Comparison of ENCODE assay signal across 27 cellular contexts in genomic region chr17:29862951-29863350, GRCh38.
"Had no signal": no experiment of that assay in that cellular context is flagged by ENCODE, and none has a peak within 500 bp of the region (broad histone marks: within the 10 kb centered on the region; RNA-seq: fewer than 3 reads in every experiment).

No MANE protein-coding gene starts in this region.

- H3K36me3 ChIP-seq: ovary, right lobe of liver, sigmoid colon, suprapubic skin, thoracic aorta, thyroid gland, tibial nerve, upper lobe of left lung, vagina had no signal

- DNase-seq: naive thymus-derived CD8-positive, alpha-beta T cell; nephron progenitor cell; occipital lobe; ovary; posterior cingulate gyrus; psoas muscle; right cardiac atrium; right lobe of liver; sigmoid colon; small intestine; stimulated activated CD4-positive, alpha-beta T cell treated with anti-CD3 and anti-CD28 coated beads, Interleukin-15, amount 100 ng/mL, for 24 hours; stimulated activated CD4-positive, alpha-beta T cell treated with anti-CD3 and anti-CD28 coated beads, Interleukin-2, amount 100 ng/mL, for 24 hours; stimulated activated CD4-positive, alpha-beta T cell treated with anti-CD3 and anti-CD28 coated beads, Interleukin-2, amount 100 ng/mL, for 48 hours; stimulated activated CD4-positive, alpha-beta T cell treated with anti-CD3 and anti-CD28 coated beads, Interleukin-4, amount 100 ng/mL, for 24 hours; stimulated activated naive B cell treated with anti-CD40 and anti-IgM and Interleukin-4, amounts not matched to agents 10 μg/mL and 1 μg/mL and 100 μg/mL, for 72 hours; stimulated activated naive CD4-positive, alpha-beta T cell treated with Interleukin-2 at 50 U/mL for 16 hours; substantia nigra; thyroid gland; trophoblast cell; upper lobe of left lung had no signal

- H3K27ac ChIP-seq: ovary, parathyroid adenoma, psoas muscle, right lobe of liver, sigmoid colon, suprapubic skin, thoracic aorta, thyroid gland, tibial nerve, upper lobe of left lung, vagina had no signal

- H3K4me3 ChIP-seq: ovary, psoas muscle, right lobe of liver, sigmoid colon, suprapubic skin, thoracic aorta, thyroid gland, tibial nerve, upper lobe of left lung, vagina had no signal

- H3K4me1 ChIP-seq: parathyroid adenoma, psoas muscle, suprapubic skin had no signal

- ATAC-seq: naive thymus-derived CD8-positive, alpha-beta T cell; natural killer cell treated with Interleukin-12 subunit alpha and Interleukin-12 subunit beta and Interleukin-15 and Interleukin-18, amount 100 ng/mL, for 72 hours; psoas muscle; right cardiac atrium; right lobe of liver; stimulated activated effector memory CD8-positive, alpha-beta T cell treated with anti-CD3 and anti-CD28 coated beads, Interleukin-12 subunit alpha, Interleukin-12 subunit beta, amount 100 ng/mL, for 72 hours; stimulated activated naive B cell treated with anti-CD40 and anti-IgM and Interleukin-4, amounts not matched to agents 10 μg/mL and 1 μg/mL and 100 μg/mL, for 72 hours had no signal

- H3K27me3 ChIP-seq: ovary, right lobe of liver, sigmoid colon, suprapubic skin, thyroid gland, tibial nerve, upper lobe of left lung, vagina had no signal

- H3K9me3 ChIP-seq: ovary, psoas muscle, right lobe of liver, sigmoid colon, suprapubic skin, thoracic aorta, thyroid gland, tibial nerve, upper lobe of left lung, vagina had no signal
